ENCODE assay signal across 8 cellular contexts in genomic region chr1:25998075-25998761, GRCh38. TPM values are rescaled to one million over a fixed set of nuclear protein-coding genes. Genes with fewer than 3 reads are reported as not detected.
DNase-seq lines count a peak whose midpoint lies in the region; ATAC-seq and TF ChIP-seq lines count a peak whose summit lies in the region.

No MANE protein-coding gene starts in this region.

- H3K36me3 Mint-ChIP-seq in HFFc6 (ENCODE audit: low read depth), result 0 out of 2 replicates have a peak, but pooled peaks cover under 1% of the 10 kb centered on the region
- H3K36me3 Mint-ChIP-seq in activated naive CD4-positive, alpha-beta T cell treated with anti-CD3 and anti-CD28 coated beads, Interleukin-2, amount 50 U/mL, for 24 hours, result peaks cover 3% of the 10 kb centered on the region

- DNase-seq in GM04504 (ENCODE audit: low read depth), result peak; percentile 98
- peak; percentile 99 for DNase-seq in HFFc6
- peak; percentile 100 for DNase-seq in NAMALWA (ENCODE audit: low spot score)
- DNase-seq in SK-N-DZ (ENCODE audit: low spot score), result peak; percentile 99
- peak; percentile 99 for DNase-seq in glomerular visceral epithelial cell (ENCODE audit: extremely low spot score)
- DNase-seq in omental fat pad (ENCODE audit: low spot score), result peak; percentile 93
- DNase-seq in thoracic aorta (ENCODE audit: low spot score), result peak; percentile 96

- ATAC-seq in omental fat pad (ENCODE audit: low FRiP score), result peak; percentile 98
- peak; percentile 100 for ATAC-seq in thoracic aorta (ENCODE audit: insufficient number of reproducible peaks, low FRiP score, low read depth)

- TF ChIP-seq CTCF in HFFc6 (IDR thresholded peaks at IDR 0.05), result peak; percentile 99
- peak in 2 of 3 donors; percentile 97 to 99 for TF ChIP-seq CTCF in omental fat pad (IDR thresholded peaks at IDR 0.05)
- TF ChIP-seq CTCF in thoracic aorta (IDR thresholded peaks at IDR 0.05), result peak; percentile 96

- no peaks in the 10 kb centered on the region for H3K9me3 Mint-ChIP-seq in HFFc6
- no peaks in the 10 kb centered on the region for H3K9me3 Mint-ChIP-seq in activated naive CD4-positive, alpha-beta T cell treated with anti-CD3 and anti-CD28 coated beads, Interleukin-2, amount 50 U/mL, for 24 hours

- peak overlapping the region; percentile 94 for H3K27ac Mint-ChIP-seq in HFFc6
- H3K27ac Mint-ChIP-seq in activated naive CD4-positive, alpha-beta T cell treated with anti-CD3 and anti-CD28 coated beads, Interleukin-2, amount 50 U/mL, for 24 hours, result peak overlapping the region; percentile 99

- H3K36me3 ChIP-seq in thoracic aorta, result no peaks in the 10 kb centered on the region

- H3K4me3 Mint-ChIP-seq in HFFc6, result peak overlapping the region; percentile 96
- peak overlapping the region; percentile 99 for H3K4me3 Mint-ChIP-seq in activated naive CD4-positive, alpha-beta T cell treated with anti-CD3 and anti-CD28 coated beads, Interleukin-2, amount 50 U/mL, for 24 hours

- H3K9me3 ChIP-seq in thoracic aorta, result no peaks in the 10 kb centered on the region

- peak overlapping the region; percentile 59 to 62 for H3K27ac ChIP-seq in thoracic aorta

- H3K4me1 Mint-ChIP-seq in HFFc6 (ENCODE audit: low read depth), result peaks cover 27% of the 10 kb centered on the region
- peaks cover 30% of the 10 kb centered on the region for H3K4me1 Mint-ChIP-seq in activated naive CD4-positive, alpha-beta T cell treated with anti-CD3 and anti-CD28 coated beads, Interleukin-2, amount 50 U/mL, for 24 hours

- no peaks in the 10 kb centered on the region for H3K27me3 ChIP-seq in thoracic aorta (replicated peaks; ENCODE audit: insufficient read depth)

- peak overlapping the region; percentile 74 for H3K4me3 ChIP-seq in thoracic aorta

- H3K27me3 Mint-ChIP-seq in HFFc6 (ENCODE audit: insufficient read depth), result no peaks in the 10 kb centered on the region
- no peaks in the 10 kb centered on the region for H3K27me3 Mint-ChIP-seq in activated naive CD4-positive, alpha-beta T cell treated with anti-CD3 and anti-CD28 coated beads, Interleukin-2, amount 50 U/mL, for 24 hours

- H3K4me1 ChIP-seq in thoracic aorta (ENCODE audit: control insufficient read depth in 1 of 2, low read depth in 2 of 2), result peaks cover 4 to 20% of the 10 kb centered on the region in 2 donors

RNA-seq across cellular contexts. Expression of gene PAFAH2, which starts 0.4 kb away (rescaled TPM):
- total RNA-seq in HFFc6 (2021; fragmentation: NEBNext Ultra II Directional; extraction: Animal tissue kit (Norgen Biotek cat#: 25700)), result 10 to 100 TPM in 3 of 6 experiments, 1 to 10 TPM in 3; 9.4 to 14.0 (median 10.0) TPM
- polyA plus RNA-seq in SK-N-DZ (2014; cell fraction: cytosol; rRNA removed), result 6.1 and 12.0 TPM in 2 replicates
- 2.2 and 6.3 TPM in 2 replicates for polyA plus RNA-seq in SK-N-DZ (2014; cell fraction: nucleus; rRNA removed)
- 1 to 10 TPM; 5.3 to 9.8 (median 8.2) TPM for total RNA-seq in omental fat pad
- total RNA-seq in thoracic aorta, result 1 to 10 TPM; 3.6 to 6.9 TPM

RNA-seq across cellular contexts. Expression of gene EXTL1, which starts 23.4 kb away (rescaled TPM):
- total RNA-seq in HFFc6 (2021; fragmentation: NEBNext Ultra II Directional; extraction: Animal tissue kit (Norgen Biotek cat#: 25700)), result 10 to 100 TPM in 3 of 6 experiments, 1 to 10 TPM in 3; 8.1 to 22.9 (median 9.4) TPM
- 0.33 TPM in 1 of 2 replicates, not detected in the other for polyA plus RNA-seq in SK-N-DZ (2014; cell fraction: cytosol; rRNA removed)
- polyA plus RNA-seq in SK-N-DZ (2014; cell fraction: nucleus; rRNA removed), result 0.05 and 0.34 TPM in 2 replicates
- total RNA-seq in omental fat pad, result under 1 TPM in 1 of 4 donors, not detected in 3; 0.65 TPM
- total RNA-seq in thoracic aorta, result 1 to 10 TPM in 1 of 2 donors, not detected in 1; 1.6 TPM

RNA-seq across cellular contexts. Expression of gene SLC30A2, which starts 47.7 kb away (rescaled TPM):
- total RNA-seq in HFFc6 (2021; fragmentation: NEBNext Ultra II Directional; extraction: Animal tissue kit (Norgen Biotek cat#: 25700)), result not detected
- polyA plus RNA-seq in SK-N-DZ (2014; cell fraction: cytosol; rRNA removed), result not detected in 2 replicates
- not detected in 2 replicates for polyA plus RNA-seq in SK-N-DZ (2014; cell fraction: nucleus; rRNA removed)
- total RNA-seq in omental fat pad (1 to 10 TPM in 1 of 4 donors, under 1 TPM in 1, not detected in 2; 0.36 to 1.7 TPM), thoracic aorta (not detected)

Comparison
In these comparisons a context has a peak if more than half of its experiments do, and no peak if none do; other contexts are left out.
1. Peak in every context shown above with its lines: DNase-seq, ATAC-seq, H3K4me3 ChIP-seq and H3K27ac ChIP-seq.